ENCODE assay signal across 8 cellular contexts in genomic region chr12:57238854-57239554, GRCh38. TPM values are rescaled to one million over a fixed set of nuclear protein-coding genes. Genes with fewer than 3 reads are reported as not detected.
DNase-seq lines count a peak whose midpoint lies in the region; ATAC-seq and TF ChIP-seq lines count a peak whose summit lies in the region.

No MANE protein-coding gene starts in this region.

- peak; percentile 54 for DNase-seq in AG09309 (ENCODE audit: low read depth)
- peak; percentile 59 for DNase-seq in NCI-H226
- peak; percentile 76 for DNase-seq in activated CD4-positive, alpha-beta T cell treated with anti-CD3 and anti-CD28 coated beads for 1 hour
- DNase-seq in left lobe of liver (ENCODE audit: low spot score): peak; percentile 89
- peak; percentile 92 to 93 for DNase-seq in stimulated activated CD4-positive, alpha-beta T cell treated with anti-CD3 and anti-CD28 coated beads, Interleukin-2, amount 100 ng/mL, for 24 hours

- TF ChIP-seq CTCF in AG09309 (IDR thresholded peaks at IDR 0.05; ENCODE audit: control insufficient read depth, insufficient read depth, low read depth, low read length, missing control alignments): peak; percentile 100

- peak; percentile 47 for ATAC-seq in GM18867 (IDR thresholded peaks at IDR 0.05; ENCODE audit: unreplicated experiment)
- ATAC-seq in HG03108 (IDR thresholded peaks at IDR 0.05; ENCODE audit: unreplicated experiment): peak; percentile 43
- peak; percentile 71 for ATAC-seq in left lobe of liver

- H3K4me3 ChIP-seq in AG09309 (ENCODE audit: control insufficient read depth, low read depth, low read length): peak overlapping the region; percentile 94

- peak overlapping the region; percentile 72 for H3K27ac ChIP-seq in cingulate gyrus (ENCODE audit: low read depth, low read length)

RNA-seq across cellular contexts. Expression of gene SHMT2, which starts 9.5 kb away (rescaled TPM):
- total RNA-seq in left lobe of liver: 242 TPM

RNA-seq across cellular contexts. Expression of gene STAC3, which starts 12.0 kb away (rescaled TPM):
- total RNA-seq in left lobe of liver: 2.3 TPM

RNA-seq across cellular contexts. Expression of gene NXPH4, which starts 22.4 kb away (rescaled TPM):
- total RNA-seq in left lobe of liver: 0.13 TPM

Comparison
In these comparisons a context has a peak if more than half of its experiments do, and no peak if none do; other contexts are left out.
1. Peak in every context shown above with its lines: DNase-seq, ATAC-seq, H3K4me3 ChIP-seq and H3K27ac ChIP-seq.